ENCODE assay signal across 1 cellular context in genomic region chr10:129657297-129657974, GRCh38.
TF ChIP-seq lines count a peak whose summit lies in the region.

No MANE protein-coding gene starts in this region.

TF ChIP-seq in HEK293, 187 proteins besides CTCF, POLR2A, EP300 and RAD21:
- TF ChIP-seq ZSCAN4 (tag by site-specific recombination; IDR thresholded peaks at IDR 0.05) = peak; percentile 79
- no peak for TF ChIP-seq ZNF394 (tag by site-specific recombination; IDR thresholded peaks at IDR 0.05; ENCODE audit: borderline replicate concordance)
- peak; percentile 43; the same call in 1 of the 2 replicates for TF ChIP-seq ZNF398 (tag by site-specific recombination; IDR thresholded peaks at IDR 0.05)
